ENCODE assay signal across 9 cellular contexts in the genomic region with DNA sequence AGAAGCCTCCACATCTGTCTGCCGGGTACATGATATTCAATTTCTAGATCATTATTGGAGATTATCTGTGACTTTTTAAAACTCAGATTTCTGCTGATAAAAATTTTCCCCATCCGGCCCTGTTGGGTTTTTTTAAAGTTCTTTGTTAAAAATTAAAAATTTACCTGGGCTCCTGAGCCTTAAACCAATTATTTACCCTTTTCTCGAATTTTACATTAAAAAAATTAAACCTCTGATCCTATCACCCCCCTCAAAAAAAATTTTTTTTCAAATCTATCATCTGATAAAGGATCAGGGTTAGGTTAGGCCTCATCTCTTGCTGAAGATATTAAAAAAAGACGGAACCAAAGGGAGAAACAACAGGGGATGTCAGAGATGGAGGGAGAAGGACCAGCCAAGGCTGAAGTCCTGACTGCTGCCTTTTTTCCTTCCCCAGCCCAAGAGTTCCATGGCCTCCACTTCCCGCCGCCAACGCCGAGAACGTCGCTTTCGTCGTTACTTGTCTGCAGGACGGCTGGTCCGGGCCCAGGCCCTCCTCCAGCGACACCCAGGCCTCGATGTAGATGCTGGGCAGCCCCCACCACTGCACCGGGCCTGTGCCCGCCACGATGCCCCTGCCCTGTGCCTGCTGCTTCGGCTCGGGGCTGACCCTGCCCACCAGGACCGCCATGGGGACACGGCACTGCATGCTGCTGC. TPM values are rescaled to one million over a fixed set of nuclear protein-coding genes. Genes with fewer than 3 reads are reported as not detected.
DNase-seq lines count a peak whose midpoint lies in the region; ATAC-seq and TF ChIP-seq lines count a peak whose summit lies in the region.
"Had no signal": no experiment of that assay in that cellular context is flagged by ENCODE, and none has a peak within 500 bp of the region (broad histone marks: within the 10 kb centered on the region; RNA-seq: fewer than 3 reads in every experiment).

No MANE protein-coding gene starts in this region.

- H4K20me1 ChIP-seq in PC-9 (ENCODE audit: insufficient read depth) (no peaks in the 10 kb centered on the region), osteoblast (ENCODE audit: insufficient read depth, low read length) (no peaks in the 10 kb centered on the region)

- CTCF ChIA-PET in PC-9 (lab: Charles Lee): interaction anchor here (0.6 to 1.4 kb wide), 2 partner anchors 32 to 50 kb away, joined by 3 read pairs; no protein-coding TSS in a partner anchor

- DNase-seq in COLO668 (lab: John Stamatoyannopoulos, UW; ENCODE audit: unreplicated experiment) (peak; percentile 40), PC-9 (no peak), epithelial cell of esophagus (ENCODE audit: low read depth) (no peak), osteoblast (ENCODE audit: insufficient read length, low spot score, missing footprints) (peak; percentile 35), HUDEP-2 (lab: John Stamatoyannopoulos, UW; ENCODE audit: unreplicated experiment in 76 of 76) (no peak)
- DNase-seq in stimulated activated CD4-positive, alpha-beta T cell treated with anti-CD3 and anti-CD28 coated beads, Interleukin-2, amount 100 ng/mL, for 24 hours: no peak

- POLR2A ChIA-PET in PC-9 (lab: Charles Lee; ENCODE audit: unreplicated experiment): interaction anchor here (0.6 kb wide), 1 partner anchor 49 kb away, joined by 6 read pairs; no protein-coding TSS in a partner anchor

- peaks cover 13% of the 10 kb centered on the region; the same call in 1 of the 2 replicates for H3F3A ChIP-seq in PC-9 (ENCODE audit: insufficient read depth, low read depth)

- H3K9me2 ChIP-seq in PC-9 (ENCODE audit: insufficient read depth): no peaks in the 10 kb centered on the region

- TF ChIP-seq CTCF in PC-9 (conservative IDR thresholded peaks at IDR 0.05): no peak
- TF ChIP-seq CTCF in epithelial cell of esophagus (IDR thresholded peaks at IDR 0.05; ENCODE audit: insufficient read depth, low read depth, low read length, missing control alignments): no peak
- TF ChIP-seq CTCF in osteoblast (IDR thresholded peaks at IDR 0.05; ENCODE audit: extremely low read depth, low read depth, low read length): no peak

- H3K9me3 ChIP-seq in PC-9 (ENCODE audit: insufficient read depth, low read depth): no peaks in the 10 kb centered on the region
- no peaks in the 10 kb centered on the region for H3K9me3 ChIP-seq in osteoblast (ENCODE audit: low read depth, low read length)

- H3K4me2 ChIP-seq in PC-9 (peak overlapping the region; percentile 88), osteoblast (ENCODE audit: insufficient read depth, low read length) (peak overlapping the region; percentile 95)

- H3K36me3 ChIP-seq in PC-9 (ENCODE audit: low read depth): peaks cover 12% of the 10 kb centered on the region; the same call in 1 of the 2 replicates
- peaks cover 20% of the 10 kb centered on the region for H3K36me3 ChIP-seq in osteoblast (ENCODE audit: insufficient read depth, low read length)

- H3K4me3 ChIP-seq in PC-9: peak overlapping the region; percentile 78
- peak overlapping the region; percentile 54 for H3K4me3 ChIP-seq in epithelial cell of esophagus (ENCODE audit: low read length)
- H3K4me3 ChIP-seq in osteoblast (ENCODE audit: insufficient read depth, low read length): peak overlapping the region; percentile 75

- TSS peak; percentile 46 for BruUV-seq in PC-9 (replicated peaks; lab: Mats Ljungman, UMichigan)

- peaks cover 25% of the 10 kb centered on the region for H3K79me2 ChIP-seq in PC-9 (ENCODE audit: low read depth)
- peaks cover 28% of the 10 kb centered on the region for H3K79me2 ChIP-seq in osteoblast (ENCODE audit: insufficient read depth, low read length)

- H2AFZ ChIP-seq in PC-9: peak overlapping the region; percentile 78
- peak overlapping the region; percentile 66 for H2AFZ ChIP-seq in osteoblast (ENCODE audit: low read length)

- no peak for ATAC-seq in GM21390 (IDR thresholded peaks at IDR 0.05; ENCODE audit: unreplicated experiment)
- ATAC-seq in HG02938 (IDR thresholded peaks at IDR 0.05; ENCODE audit: unreplicated experiment): no peak

- no peaks in the 10 kb centered on the region for H3K27me3 ChIP-seq in PC-9 (ENCODE audit: insufficient read depth, low read depth)
- H3K27me3 ChIP-seq in osteoblast (ENCODE audit: insufficient read depth, low read length): no peaks in the 10 kb centered on the region

- H3K4me1 ChIP-seq in PC-9 (replicated peaks; ENCODE audit: insufficient read depth) (peaks cover 16% of the 10 kb centered on the region), osteoblast (ENCODE audit: insufficient read depth, low read length) (peaks cover 20% of the 10 kb centered on the region)

- intact Hi-C loops in PC-9 (cut with micrococcal nuclease; ENCODE audit: unreplicated experiment): loop anchor here (2.0 to 10.0 kb wide), 6 partner anchors 117 to 865 kb away; a partner anchor contains a TSS

- H3K27ac ChIP-seq in PC-9: peak overlapping the region; percentile 89
- peak overlapping the region; percentile 87 for H3K27ac ChIP-seq in osteoblast (ENCODE audit: low read depth, low read length)

RNA-seq across cellular contexts. Expression of a gene that starts 0.5 kb away (rescaled TPM):
- total RNA-seq in PC-9 (2021) (26.1 and 38.3 TPM in 2 replicates), osteoblast (43.6 and 56.8 TPM in 2 replicates)

RNA-seq across cellular contexts. Expression of a gene that starts 1.5 kb away (rescaled TPM):
- total RNA-seq in PC-9 (2021): 0.55 and 1.8 TPM in 2 replicates
- 2.2 and 2.9 TPM in 2 replicates for total RNA-seq in osteoblast

RNA-seq across cellular contexts. Expression of a gene that starts 6.1 kb away (rescaled TPM):
- total RNA-seq in PC-9 (2021): 383 and 436 TPM in 2 replicates
- 240 and 262 TPM in 2 replicates for total RNA-seq in osteoblast

RNA-seq across cellular contexts. Expression of a gene that starts 19.1 kb away (rescaled TPM):
- total RNA-seq in PC-9 (2021) (not detected in 2 replicates), osteoblast (not detected in 2 replicates)
- total RNA-seq: aorta had no signal

RNA-seq across cellular contexts. Expression of a gene that starts 24.2 kb away (rescaled TPM):
- total RNA-seq in PC-9 (2021): not detected in 2 replicates
- not detected in 2 replicates for total RNA-seq in osteoblast
- total RNA-seq: aorta had no signal

Comparison
In these comparisons a context has a peak if more than half of its experiments do, and no peak if none do; other contexts are left out.
1. DNase-seq: peak in COLO668 (single experiment) and osteoblast (single experiment); none in PC-9 (0 of 2), epithelial cell of esophagus (single experiment), HUDEP-2 (0 of 76) and stimulated activated CD4-positive, alpha-beta T cell treated with anti-CD3 and anti-CD28 coated beads, Interleukin-2, amount 100 ng/mL, for 24 hours (0 of 2).
2. Peak in every context shown above with its lines, with median percentiles within 50 percentile points of each other: H3K4me3 ChIP-seq.